In genomic region chr4:184536070-184536880, GRCh38 we compare ENCODE assay signal across 8 cellular contexts.
A peak's percentile ranks its signal among the peaks of the same experiment; 100 is the strongest.
DNase-seq lines count a peak whose midpoint lies in the region; ATAC-seq and TF ChIP-seq lines count a peak whose summit lies in the region.

No MANE protein-coding gene starts in this region.

- DNase-seq in MG63, result no peak
- DNase-seq in middle frontal gyrus (ENCODE audit: extremely low spot score, low spot score), result no peak
- no peak for DNase-seq in COLO829 (ENCODE audit: low spot score)
- DNase-seq in DMS53 (lab: John Stamatoyannopoulos, UW), result no peak

- no peaks in the 10 kb centered on the region for H3K27me3 ChIP-seq in MG63

- TF ChIP-seq CTCF in C4-2B (conservative IDR thresholded peaks at IDR 0.05), result no peak
- no peak for TF ChIP-seq CTCF in nephron (IDR thresholded peaks at IDR 0.05; ENCODE audit: unreplicated experiment in 3 of 3)

- no peak for ATAC-seq in HG02870 (IDR thresholded peaks at IDR 0.05; ENCODE audit: unreplicated experiment)

- no peaks in the 10 kb centered on the region for H3K9me3 Mint-ChIP-seq in dendritic cell treated with granulocyte-macrophage colony-stimulating factor and Interleukin-4, amounts not matched to agents 40 ng/mL and 50 ng/mL, for 4 days
- H3K9me3 Mint-ChIP-seq in nephron, result no peaks in the 10 kb centered on the region

- intact Hi-C loops in dendritic cell treated with granulocyte-macrophage colony-stimulating factor and Interleukin-4, amounts not matched to agents 40 ng/mL and 50 ng/mL, for 4 days (cut with micrococcal nuclease), result loop anchor here (2.0 to 5.0 kb wide), 2 partner anchors 21 to 144 kb away; no protein-coding TSS in a partner anchor

- H3K4me3 Mint-ChIP-seq in dendritic cell treated with granulocyte-macrophage colony-stimulating factor and Interleukin-4, amounts not matched to agents 40 ng/mL and 50 ng/mL, for 4 days, result peak overlapping the region; percentile 92
- peak overlapping the region; percentile 85 to 94 (median 88) for H3K4me3 Mint-ChIP-seq in nephron

- H3K27ac Mint-ChIP-seq in dendritic cell treated with granulocyte-macrophage colony-stimulating factor and Interleukin-4, amounts not matched to agents 40 ng/mL and 50 ng/mL, for 4 days, result peak overlapping the region; percentile 97
- H3K27ac Mint-ChIP-seq in nephron, result peak overlapping the region; percentile 98 to 99 (median 98)

- H3K36me3 Mint-ChIP-seq in dendritic cell treated with granulocyte-macrophage colony-stimulating factor and Interleukin-4, amounts not matched to agents 40 ng/mL and 50 ng/mL, for 4 days (ENCODE audit: low read depth), result peaks cover 12% of the 10 kb centered on the region
- H3K36me3 Mint-ChIP-seq in nephron (ENCODE audit: low read depth), result peaks cover 5% of the 10 kb centered on the region

- no peaks in the 10 kb centered on the region for H3K36me3 ChIP-seq in MG63

- H3K27me3 Mint-ChIP-seq in dendritic cell treated with granulocyte-macrophage colony-stimulating factor and Interleukin-4, amounts not matched to agents 40 ng/mL and 50 ng/mL, for 4 days, result no peaks in the 10 kb centered on the region
- H3K27me3 Mint-ChIP-seq in nephron (ENCODE audit: low read depth), result peaks cover 3% of the 10 kb centered on the region

- peaks cover 31% of the 10 kb centered on the region for H3K4me1 Mint-ChIP-seq in dendritic cell treated with granulocyte-macrophage colony-stimulating factor and Interleukin-4, amounts not matched to agents 40 ng/mL and 50 ng/mL, for 4 days (ENCODE audit: low read depth)
- peaks cover 28% of the 10 kb centered on the region for H3K4me1 Mint-ChIP-seq in nephron

- H3K9me3 ChIP-seq in MG63, result no peaks in the 10 kb centered on the region

- peak overlapping the region; percentile 73 for H3K4me3 ChIP-seq in MG63

- peak overlapping the region; percentile 78; the same call in 1 of the 2 replicates for H3K27ac ChIP-seq in C4-2B
